13 cellular contexts compared by ENCODE assay signal in genomic region chr16:31701734-31702133, GRCh38.
DNase-seq lines count a peak whose midpoint lies in the region; ATAC-seq and FAIRE-seq lines count a peak whose summit lies in the region.
"Had no signal": no experiment of that assay in that cellular context is flagged by ENCODE, and none has a peak within 500 bp of the region (broad histone marks: within the 10 kb centered on the region; RNA-seq: fewer than 3 reads in every experiment).

No MANE protein-coding gene starts in this region.

- peaks cover 16% of the 10 kb centered on the region for H3K27me3 Mint-ChIP-seq in activated naive CD4-positive, alpha-beta T cell treated with anti-CD3 and anti-CD28 coated beads, Interleukin-2, amount 10 ng/mL, durations not matched to agents 7 days and 5 days
- no peaks in the 10 kb centered on the region for H3K27me3 Mint-ChIP-seq in activated T-helper 1 cell treated with anti-CD3 and anti-CD28 coated beads, Interleukin-12 subunit alpha, Interleukin-12 subunit beta, Interleukin-2, Interleukin-4 antibody, amounts not matched to agents 30 ng/mL and 10 ng/mL and 1 ng/mL, durations not matched to agents 14 hours and 24 hours and 36 hours (ENCODE audit: insufficient read depth)
- peaks cover 0 to 7% (median 1%) of the 10 kb centered on the region in 3 donors for H3K27me3 Mint-ChIP-seq in immature natural killer cell (ENCODE audit: low read depth in 3 of 3)
- no peaks in the 10 kb centered on the region for H3K27me3 Mint-ChIP-seq in stimulated activated naive CD8-positive, alpha-beta T cell treated with anti-CD3 and anti-CD28 coated beads, Interleukin-15, amount 100 ng/mL, for 72 hours

- peaks cover 2% of the 10 kb centered on the region for H3K9me3 Mint-ChIP-seq in activated naive CD4-positive, alpha-beta T cell treated with anti-CD3 and anti-CD28 coated beads, Interleukin-2, amount 10 ng/mL, durations not matched to agents 7 days and 5 days
- no peaks in the 10 kb centered on the region for H3K9me3 Mint-ChIP-seq in activated T-helper 1 cell treated with anti-CD3 and anti-CD28 coated beads, Interleukin-12 subunit alpha, Interleukin-12 subunit beta, Interleukin-2, Interleukin-4 antibody, amounts not matched to agents 30 ng/mL and 10 ng/mL and 1 ng/mL, durations not matched to agents 14 hours and 24 hours and 36 hours
- H3K9me3 Mint-ChIP-seq in immature natural killer cell, result no peaks in the 10 kb centered on the region
- no peaks in the 10 kb centered on the region for H3K9me3 Mint-ChIP-seq in stimulated activated naive CD8-positive, alpha-beta T cell treated with anti-CD3 and anti-CD28 coated beads, Interleukin-15, amount 100 ng/mL, for 72 hours

- DNase-seq in activated naive CD4-positive, alpha-beta T cell treated with anti-CD3 and anti-CD28 coated beads, Interleukin-2, amount 10 ng/mL, durations not matched to agents 7 days and 5 days, result no peak
- no peak for DNase-seq in activated naive CD4-positive, alpha-beta T cell treated with anti-CD3 and anti-CD28 coated beads, Interleukin-2, amount 50 U/mL, for 16 hours
- no peak for DNase-seq in activated T-helper 1 cell treated with anti-CD3 and anti-CD28 coated beads, Interleukin-12 subunit alpha, Interleukin-12 subunit beta, Interleukin-2, Interleukin-4 antibody, amounts not matched to agents 30 ng/mL and 10 ng/mL and 1 ng/mL, durations not matched to agents 14 hours and 24 hours and 36 hours (ENCODE audit: low spot score)
- no peak for DNase-seq in immature natural killer cell
- DNase-seq in stimulated activated naive CD8-positive, alpha-beta T cell treated with anti-CD3 and anti-CD28 coated beads, Interleukin-15, amount 100 ng/mL, for 72 hours, result no peak
- DNase-seq in NCI-H510A (lab: John Stamatoyannopoulos, UW), result no peak
- no peak for DNase-seq in GM19239 (ENCODE audit: insufficient read length, low spot score)
- DNase-seq: activated effector memory CD4-positive, alpha-beta T cell treated with anti-CD3 and anti-CD28 coated beads, Interleukin-2, amount 50 U/mL, for 16 hours; heart left ventricle; NCI-H1048; NK-92 treated with Interleukin-12 subunit alpha and Interleukin-12 subunit beta, amount 100 ng/mL, for 24 hours; T-helper 9 cell had no signal

- intact Hi-C loops in activated T-helper 1 cell treated with anti-CD3 and anti-CD28 coated beads, Interleukin-12 subunit alpha, Interleukin-12 subunit beta, Interleukin-2, Interleukin-4 antibody, amounts not matched to agents 30 ng/mL and 10 ng/mL and 1 ng/mL, durations not matched to agents 14 hours and 24 hours and 36 hours (cut with micrococcal nuclease), result loop anchor here (1.0 to 10.0 kb wide), 5 partner anchors 8 to 357 kb away; partner anchors contain the start of gene ARMC5

- no peak for ATAC-seq in stimulated activated naive CD8-positive, alpha-beta T cell treated with anti-CD3 and anti-CD28 coated beads, Interleukin-15, amount 100 ng/mL, for 72 hours
- no peak for ATAC-seq in HG02938 (IDR thresholded peaks at IDR 0.05; ENCODE audit: unreplicated experiment)
- ATAC-seq: heart left ventricle had no signal

- H3K4me1 Mint-ChIP-seq in activated naive CD4-positive, alpha-beta T cell treated with anti-CD3 and anti-CD28 coated beads, Interleukin-2, amount 10 ng/mL, durations not matched to agents 7 days and 5 days, result peaks cover 29% of the 10 kb centered on the region
- H3K4me1 Mint-ChIP-seq in activated T-helper 1 cell treated with anti-CD3 and anti-CD28 coated beads, Interleukin-12 subunit alpha, Interleukin-12 subunit beta, Interleukin-2, Interleukin-4 antibody, amounts not matched to agents 30 ng/mL and 10 ng/mL and 1 ng/mL, durations not matched to agents 14 hours and 24 hours and 36 hours (ENCODE audit: low read depth), result peaks cover 27% of the 10 kb centered on the region
- H3K4me1 Mint-ChIP-seq in immature natural killer cell, result peaks cover 33 to 34% of the 10 kb centered on the region in 2 donors
- peaks cover 68% of the 10 kb centered on the region for H3K4me1 Mint-ChIP-seq in stimulated activated naive CD8-positive, alpha-beta T cell treated with anti-CD3 and anti-CD28 coated beads, Interleukin-15, amount 100 ng/mL, for 72 hours

- peak overlapping the region; percentile 85 for H3K4me3 Mint-ChIP-seq in activated naive CD4-positive, alpha-beta T cell treated with anti-CD3 and anti-CD28 coated beads, Interleukin-2, amount 10 ng/mL, durations not matched to agents 7 days and 5 days
- peak overlapping the region; percentile 91 for H3K4me3 Mint-ChIP-seq in activated T-helper 1 cell treated with anti-CD3 and anti-CD28 coated beads, Interleukin-12 subunit alpha, Interleukin-12 subunit beta, Interleukin-2, Interleukin-4 antibody, amounts not matched to agents 30 ng/mL and 10 ng/mL and 1 ng/mL, durations not matched to agents 14 hours and 24 hours and 36 hours
- peak overlapping the region; percentile 71 to 93 (median 88) for H3K4me3 Mint-ChIP-seq in immature natural killer cell
- peak overlapping the region; percentile 84 to 89 for H3K4me3 Mint-ChIP-seq in stimulated activated naive CD8-positive, alpha-beta T cell treated with anti-CD3 and anti-CD28 coated beads, Interleukin-15, amount 100 ng/mL, for 72 hours

- CTCF ChIA-PET in activated naive CD4-positive, alpha-beta T cell treated with anti-CD3 and anti-CD28 coated beads, Interleukin-2, amount 10 ng/mL, durations not matched to agents 7 days and 5 days (lab: Charles Lee), result interaction anchor here (1.2 kb wide), 2 partner anchors 9 to 13 kb away, joined by 3 to 4 read pairs; no protein-coding TSS in a partner anchor

- H3K27ac Mint-ChIP-seq in activated naive CD4-positive, alpha-beta T cell treated with anti-CD3 and anti-CD28 coated beads, Interleukin-2, amount 10 ng/mL, durations not matched to agents 7 days and 5 days, result no peak overlapping the region
- H3K27ac Mint-ChIP-seq in activated T-helper 1 cell treated with anti-CD3 and anti-CD28 coated beads, Interleukin-12 subunit alpha, Interleukin-12 subunit beta, Interleukin-2, Interleukin-4 antibody, amounts not matched to agents 30 ng/mL and 10 ng/mL and 1 ng/mL, durations not matched to agents 14 hours and 24 hours and 36 hours, result peak overlapping the region; percentile 89
- H3K27ac Mint-ChIP-seq in immature natural killer cell, result peak overlapping the region; percentile 33 to 93 (median 84)
- peak overlapping the region; percentile 99 to 100 for H3K27ac Mint-ChIP-seq in stimulated activated naive CD8-positive, alpha-beta T cell treated with anti-CD3 and anti-CD28 coated beads, Interleukin-15, amount 100 ng/mL, for 72 hours

- FAIRE-seq in GM19239 (lab: Jason Lieb, UNC), result no peak

- peaks cover 42% of the 10 kb centered on the region for H3K36me3 Mint-ChIP-seq in activated naive CD4-positive, alpha-beta T cell treated with anti-CD3 and anti-CD28 coated beads, Interleukin-2, amount 10 ng/mL, durations not matched to agents 7 days and 5 days
- peaks cover 41% of the 10 kb centered on the region for H3K36me3 Mint-ChIP-seq in activated T-helper 1 cell treated with anti-CD3 and anti-CD28 coated beads, Interleukin-12 subunit alpha, Interleukin-12 subunit beta, Interleukin-2, Interleukin-4 antibody, amounts not matched to agents 30 ng/mL and 10 ng/mL and 1 ng/mL, durations not matched to agents 14 hours and 24 hours and 36 hours (ENCODE audit: low read depth)
- peaks cover 0 to 7% (median 6%) of the 10 kb centered on the region in 3 donors for H3K36me3 Mint-ChIP-seq in immature natural killer cell
